Comparison of ENCODE assay signal across 9 cellular contexts in genomic region chr4:123555500-123556273, GRCh38.
DNase-seq lines count a peak whose midpoint lies in the region; ATAC-seq and TF ChIP-seq lines count a peak whose summit lies in the region.
"Had no signal": no experiment of that assay in that cellular context is flagged by ENCODE, and none has a peak within 500 bp of the region (broad histone marks: within the 10 kb centered on the region; RNA-seq: fewer than 3 reads in every experiment).

No MANE protein-coding gene starts in this region.

- intact Hi-C loops in left lung (cut with DNase I) = no loop called here

- DNase-seq in SIG-M5 treated with dmso at 0.1 percent for 504 hours (lab: John Stamatoyannopoulos, UW; ENCODE audit: unreplicated experiment) (peak; percentile 73), SIG-M5 (lab: John Stamatoyannopoulos, UW) (no peak), caudate nucleus (lab: John Stamatoyannopoulos, UW) (peak in 14 of 61 donors; percentile 6 to 47 (median 20)), left lung (peak in 1 of 2 donors; percentile 86)
- DNase-seq in activated CD8-positive, alpha-beta memory T cell treated with anti-CD3 and anti-CD28 coated beads for 24 hours = no peak
- DNase-seq: activated B cell treated with CpG ODN at 0.5 μM for 24 hours had no signal

- H3K4me1 ChIP-seq in left lung (peaks cover 25 to 34% of the 10 kb centered on the region in 2 donors), thymus (ENCODE audit: control insufficient read depth, insufficient read depth, low read length) (no peaks in the 10 kb centered on the region)

- H3K27me3 ChIP-seq in left lung = no peaks in the 10 kb centered on the region
- H3K27me3 ChIP-seq in thymus (ENCODE audit: control insufficient read depth, insufficient read depth) = no peaks in the 10 kb centered on the region

- no peaks in the 10 kb centered on the region for H3K36me3 ChIP-seq in left lung
- no peaks in the 10 kb centered on the region for H3K36me3 ChIP-seq in thymus (ENCODE audit: control insufficient read depth, insufficient read depth)

- no peak for TF ChIP-seq CTCF in left lung (IDR thresholded peaks at IDR 0.05)

- H3K4me3 ChIP-seq in left lung (no peak overlapping the region), thymus (ENCODE audit: low read length) (no peak overlapping the region)

- peak overlapping the region; percentile 58 for H3K27ac ChIP-seq in caudate nucleus (ENCODE audit: low read depth, low read length)
- peak overlapping the region; percentile 73 to 79 for H3K27ac ChIP-seq in left lung
- H3K27ac ChIP-seq in thymus (ENCODE audit: low read depth) = peak overlapping the region; percentile 1

- WGBS in thymus = 54% methylated on average over 10 of the region's 10 CpGs

- H3K9me3 ChIP-seq in left lung (no peaks in the 10 kb centered on the region), thymus (ENCODE audit: control insufficient read depth) (no peaks in the 10 kb centered on the region)

- ATAC-seq in left lung (peak; percentile 91), HG02938 (IDR thresholded peaks at IDR 0.05; ENCODE audit: unreplicated experiment) (no peak), GM19463 (IDR thresholded peaks at IDR 0.05; ENCODE audit: unreplicated experiment) (no peak)

Comparison
In these comparisons a context has a peak if more than half of its experiments do, and no peak if none do; other contexts are left out.
1. H3K27ac ChIP-seq: peak in every context shown above with its lines; median percentile 76 in left lung; 58 in caudate nucleus; 1 in thymus.